In genomic region chr16:79602615-79603014, GRCh38 we compare ENCODE assay signal across 9 cellular contexts. TPM values are rescaled to one million over a fixed set of nuclear protein-coding genes. Genes with fewer than 3 reads are reported as not detected.
A peak's percentile ranks its signal among the peaks of the same experiment; 100 is the strongest.
DNase-seq lines count a peak whose midpoint lies in the region; TF ChIP-seq lines count a peak whose summit lies in the region.
"Had no signal": no experiment of that assay in that cellular context is flagged by ENCODE, and none has a peak within 500 bp of the region (broad histone marks: within the 10 kb centered on the region; RNA-seq: fewer than 3 reads in every experiment).

No MANE protein-coding gene starts in this region.

- H3K9me3 ChIP-seq in WERI-Rb-1 (ENCODE audit: severe bottlenecking), result peaks cover 3% of the 10 kb centered on the region

- intact Hi-C loops in activated T-helper 1 cell treated with anti-CD3 and anti-CD28 coated beads, Interleukin-12 subunit alpha, Interleukin-12 subunit beta, Interleukin-2, Interleukin-4 antibody, amounts not matched to agents 30 ng/mL and 10 ng/mL and 1 ng/mL, durations not matched to agents 14 hours and 24 hours and 36 hours (cut with micrococcal nuclease), result loop anchor here (1.0 to 10.0 kb wide), 16 partner anchors 16 to 1202 kb away; partner anchors contain the start of gene CDYL2

- peaks cover 57% of the 10 kb centered on the region for H3K4me1 Mint-ChIP-seq in activated T-helper 1 cell treated with anti-CD3 and anti-CD28 coated beads, Interleukin-12 subunit alpha, Interleukin-12 subunit beta, Interleukin-2, Interleukin-4 antibody, amounts not matched to agents 30 ng/mL and 10 ng/mL and 1 ng/mL, durations not matched to agents 14 hours and 24 hours and 36 hours (ENCODE audit: low read depth)

- H3K27ac ChIP-seq in layer of hippocampus (ENCODE audit: low read depth, low read length) (peak overlapping the region; percentile 8), skin epidermis (peak overlapping the region in 19 of 21 experiments; percentile 27 to 97 (median 93)), WERI-Rb-1 (no peak overlapping the region)
- H3K27ac ChIP-seq: 22Rv1 had no signal

- H3K27me3 ChIP-seq in layer of hippocampus (ENCODE audit: control insufficient read depth, insufficient read depth, low read length) (no peaks in the 10 kb centered on the region), WERI-Rb-1 (ENCODE audit: insufficient read depth, low read depth, severe bottlenecking) (peaks cover 86% of the 10 kb centered on the region)

- peaks cover 9% of the 10 kb centered on the region for H3K27me3 Mint-ChIP-seq in activated T-helper 1 cell treated with anti-CD3 and anti-CD28 coated beads, Interleukin-12 subunit alpha, Interleukin-12 subunit beta, Interleukin-2, Interleukin-4 antibody, amounts not matched to agents 30 ng/mL and 10 ng/mL and 1 ng/mL, durations not matched to agents 14 hours and 24 hours and 36 hours (ENCODE audit: insufficient read depth)

- H3K4me3 Mint-ChIP-seq in activated T-helper 1 cell treated with anti-CD3 and anti-CD28 coated beads, Interleukin-12 subunit alpha, Interleukin-12 subunit beta, Interleukin-2, Interleukin-4 antibody, amounts not matched to agents 30 ng/mL and 10 ng/mL and 1 ng/mL, durations not matched to agents 14 hours and 24 hours and 36 hours, result peak overlapping the region; percentile 92

- peak overlapping the region; percentile 58 to 77 (median 66) for H3K4me3 ChIP-seq in skin epidermis
- H3K4me3 ChIP-seq in WERI-Rb-1 (ENCODE audit: low read depth, low read length), result no peak overlapping the region

- peaks cover 12% of the 10 kb centered on the region for H3K36me3 Mint-ChIP-seq in activated T-helper 1 cell treated with anti-CD3 and anti-CD28 coated beads, Interleukin-12 subunit alpha, Interleukin-12 subunit beta, Interleukin-2, Interleukin-4 antibody, amounts not matched to agents 30 ng/mL and 10 ng/mL and 1 ng/mL, durations not matched to agents 14 hours and 24 hours and 36 hours (ENCODE audit: low read depth)

- H3K9me3 Mint-ChIP-seq in activated T-helper 1 cell treated with anti-CD3 and anti-CD28 coated beads, Interleukin-12 subunit alpha, Interleukin-12 subunit beta, Interleukin-2, Interleukin-4 antibody, amounts not matched to agents 30 ng/mL and 10 ng/mL and 1 ng/mL, durations not matched to agents 14 hours and 24 hours and 36 hours, result no peaks in the 10 kb centered on the region

- peak overlapping the region; percentile 98 for H3K27ac Mint-ChIP-seq in activated T-helper 1 cell treated with anti-CD3 and anti-CD28 coated beads, Interleukin-12 subunit alpha, Interleukin-12 subunit beta, Interleukin-2, Interleukin-4 antibody, amounts not matched to agents 30 ng/mL and 10 ng/mL and 1 ng/mL, durations not matched to agents 14 hours and 24 hours and 36 hours

- peak; percentile 75 for DNase-seq in DMS79 treated with DMSO at 0.1 percent for 48 hours (lab: John Stamatoyannopoulos, UW)
- no peak for DNase-seq in DMS79 (lab: John Stamatoyannopoulos, UW)
- DNase-seq in activated T-helper 1 cell treated with anti-CD3 and anti-CD28 coated beads, Interleukin-12 subunit alpha, Interleukin-12 subunit beta, Interleukin-2, Interleukin-4 antibody, amounts not matched to agents 30 ng/mL and 10 ng/mL and 1 ng/mL, durations not matched to agents 14 hours and 24 hours and 36 hours (ENCODE audit: low spot score), result no peak
- no peak for DNase-seq in stimulated activated CD4-positive, alpha-beta T cell treated with anti-CD3 and anti-CD28 coated beads, Interleukin-2, amount 100 ng/mL, for 24 hours
- no peak for DNase-seq in WERI-Rb-1
- DNase-seq in NCI-H226, result no peak

- TF ChIP-seq CTCF in WERI-Rb-1 (IDR thresholded peaks at IDR 0.05; ENCODE audit: low read depth, low read length), result no peak

- no peaks in the 10 kb centered on the region for H3K36me3 ChIP-seq in WERI-Rb-1

RNA-seq across cellular contexts. Expression of gene MAF, which starts 2.1 kb away (rescaled TPM):
- 90.5 and 95.5 TPM in 2 replicates for total RNA-seq in activated T-helper 1 cell treated with anti-CD3 and anti-CD28 coated beads, Interleukin-12 subunit alpha, Interleukin-12 subunit beta, Interleukin-2, Interleukin-4 antibody, amounts not matched to agents 30 ng/mL and 10 ng/mL and 1 ng/mL, durations not matched to agents 14 hours and 24 hours and 36 hours
